ENCODE assay signal across 9 cellular contexts in genomic region chr12:49698619-49699545, GRCh38. TPM values are rescaled to one million over a fixed set of nuclear protein-coding genes. Genes with fewer than 3 reads are reported as not detected.
A peak's percentile ranks its signal among the peaks of the same experiment; 100 is the strongest.
DNase-seq lines count a peak whose midpoint lies in the region; ATAC-seq and TF ChIP-seq lines count a peak whose summit lies in the region.
"Had no signal": no experiment of that assay in that cellular context is flagged by ENCODE, and none has a peak within 500 bp of the region (broad histone marks: within the 10 kb centered on the region; RNA-seq: fewer than 3 reads in every experiment).

No MANE protein-coding gene starts in this region.

- H3K27ac ChIP-seq in colonic mucosa (peak overlapping the region; percentile 3), transverse colon (peak overlapping the region; percentile 49 to 70 (median 54)), A673 (ENCODE audit: low read depth, low read length, poor library complexity, severe bottlenecking) (no peak overlapping the region)

- H3K9me3 ChIP-seq in colonic mucosa (no peaks in the 10 kb centered on the region), transverse colon (no peaks in the 10 kb centered on the region), A673 (ENCODE audit: low read depth, low read length, poor library complexity, severe bottlenecking) (no peaks in the 10 kb centered on the region)

- no peaks in the 10 kb centered on the region for H3K4me1 ChIP-seq in colonic mucosa
- H3K4me1 ChIP-seq in transverse colon: peaks cover 6 to 35% (median 8%) of the 10 kb centered on the region in 4 donors
- no peaks in the 10 kb centered on the region for H3K4me1 ChIP-seq in A673 (ENCODE audit: insufficient read depth, low read length, poor library complexity, severe bottlenecking)

- TF ChIP-seq CTCF in colonic mucosa (IDR thresholded peaks at IDR 0.05): no peak
- no peak for TF ChIP-seq CTCF in transverse colon (IDR thresholded peaks at IDR 0.05)
- TF ChIP-seq CTCF in A673 (conservative IDR thresholded peaks at IDR 0.05; ENCODE audit: low read depth, low read length): no peak

- peak; percentile 82 to 88 for DNase-seq in AML-193 (lab: John Stamatoyannopoulos, UW)
- DNase-seq in GM19240 (ENCODE audit: insufficient read length, low spot score): peak; percentile 45
- DNase-seq in SW480 (ENCODE audit: low spot score): peak; percentile 40
- no peak for DNase-seq in colonic mucosa
- peak; percentile 65 for DNase-seq in medulla oblongata (ENCODE audit: extremely low spot score)
- DNase-seq in transverse colon: peak; percentile 21
- no peak for DNase-seq in A673 (ENCODE audit: low spot score)

- POLR2A ChIA-PET in A673 (lab: Charles Lee; ENCODE audit: low non-redundant PET): no interaction called here

- no peak for TF ChIP-seq POLR2A in transverse colon (IDR thresholded peaks at IDR 0.05)

- BruUV-seq in A673 (replicated peaks; lab: Mats Ljungman, UMichigan): no TSS peak

- CTCF ChIA-PET in A673 (lab: Charles Lee): no interaction called here

- 52 to 80% methylated on average over 1 to 8 of the region's 8 CpGs for WGBS in transverse colon (ENCODE audit: low coverage in 1 of 2), 2 donors

- H3K4me3 ChIP-seq in colonic mucosa (peak overlapping the region; percentile 7), transverse colon (no peak overlapping the region), A673 (ENCODE audit: low read depth, low read length, poor library complexity, severe bottlenecking) (no peak overlapping the region)

- in situ Hi-C loops in transverse colon (cut with MboI; ENCODE audit: low pct_ligation_motif_present in 1 of 4, low pct_unique_long_range_greater_than_20kb in 1 of 4, low sequenced_read_pairs in 3 of 4): no loop called here

- peak; percentile 69 for ATAC-seq in HG03280 (IDR thresholded peaks at IDR 0.05; ENCODE audit: unreplicated experiment)
- ATAC-seq: HCT116 had no signal

- H3K36me3 ChIP-seq in colonic mucosa: no peaks in the 10 kb centered on the region
- H3K36me3 ChIP-seq in transverse colon: no peaks in the 10 kb centered on the region
- H3K36me3 ChIP-seq in A673 (ENCODE audit: insufficient read depth, low read length, poor library complexity, severe bottlenecking): no peaks in the 10 kb centered on the region

- H3K9ac ChIP-seq in colonic mucosa (ENCODE audit: low read depth in 2 of 2, low read length in 2 of 2): peak overlapping the region in 1 of 2 donors; percentile 47

- H3K27me3 ChIP-seq in colonic mucosa: no peaks in the 10 kb centered on the region
- H3K27me3 ChIP-seq in transverse colon: peaks cover 2% of the 10 kb centered on the region
- no peaks in the 10 kb centered on the region for H3K27me3 ChIP-seq in A673 (replicated peaks; ENCODE audit: insufficient read depth, low read depth, low read length, poor library complexity)

- TF ChIP-seq EP300 in transverse colon (IDR thresholded peaks at IDR 0.05; ENCODE audit: low read depth): no peak

- intact Hi-C loops in colonic mucosa (cut with DNase I) (no loop called here), transverse colon (cut with DNase I; ENCODE audit: low total_unique reads) (no loop called here), A673 (cut with micrococcal nuclease; ENCODE audit: unreplicated experiment) (no loop called here)

RNA-seq across cellular contexts. Expression of gene FMNL3, which starts 8.3 kb away (rescaled TPM):
- 1 to 10 TPM; 3.0 to 5.0 TPM for total RNA-seq in colonic mucosa
- 10 to 100 TPM in 1 of 4 donors, 1 to 10 TPM in 3; 5.3 to 16.5 (median 8.2) TPM for total RNA-seq in transverse colon
- total RNA-seq in A673 (2021): 22.0 and 27.7 TPM in 2 replicates

RNA-seq across cellular contexts. Expression of gene TMBIM6, which starts 42.5 kb away (rescaled TPM):
- total RNA-seq in colonic mucosa: 1,000 to 10,000 TPM in 1 of 2 donors, 100 to 1,000 TPM in 1; 868 to 1,024 TPM
- total RNA-seq in transverse colon: 100 to 1,000 TPM; 234 to 709 (median 558) TPM
- total RNA-seq in A673 (2021): 425 and 454 TPM in 2 replicates

Comparison
In these comparisons a context has a peak if more than half of its experiments do, and no peak if none do; other contexts are left out.
1. DNase-seq: peak in AML-193 (2 of 2), GM19240 (single experiment), SW480 (single experiment), medulla oblongata (single experiment) and transverse colon (single experiment); none in colonic mucosa (single experiment) and A673 (single experiment).